Comparison of ENCODE assay signal across 8 cellular contexts in the genomic region with DNA sequence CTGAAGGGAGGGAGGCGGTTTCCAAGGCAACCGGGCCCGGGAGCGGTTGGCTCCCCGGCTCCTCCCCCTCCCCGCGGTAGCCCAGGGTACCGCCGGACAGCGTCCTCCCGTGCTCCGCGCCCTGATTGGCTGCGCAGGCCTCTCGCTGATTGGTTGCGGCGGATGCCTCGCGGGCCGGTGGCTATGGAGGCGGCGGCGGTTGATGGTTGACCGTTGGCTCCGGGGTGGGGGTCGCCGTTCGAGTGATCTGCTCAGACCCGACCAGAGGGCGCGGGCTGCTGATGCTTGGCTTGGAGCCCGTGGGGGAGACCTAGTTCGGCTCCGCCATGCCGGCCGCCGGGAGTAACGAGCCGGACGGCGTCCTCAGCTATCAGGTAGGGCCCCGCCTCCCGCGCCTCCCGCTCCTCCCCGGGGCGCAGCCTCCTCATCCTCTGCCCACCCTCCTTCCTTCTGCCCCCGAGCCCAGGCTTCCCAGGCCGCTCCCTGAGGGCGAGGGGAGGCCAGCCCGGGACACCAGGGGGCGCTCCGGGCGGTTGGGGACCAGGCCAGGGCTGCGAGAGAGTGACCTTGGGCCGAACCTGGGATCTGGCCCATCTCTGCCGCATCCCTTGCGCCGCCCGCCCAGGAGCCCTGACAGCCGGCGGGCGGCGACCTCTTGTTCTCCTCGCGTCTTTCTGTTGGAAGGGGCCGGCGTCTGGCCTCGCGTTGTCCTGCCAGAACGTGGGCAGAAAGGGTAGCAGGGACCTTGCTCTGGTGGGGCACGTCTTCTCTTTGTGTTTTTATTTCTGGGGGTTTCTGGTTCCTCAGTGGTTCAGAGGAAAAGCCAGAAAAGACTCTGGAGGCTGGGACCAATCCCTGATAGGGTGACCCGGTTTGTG. TPM values are rescaled to one million over a fixed set of nuclear protein-coding genes. Genes with fewer than 3 reads are reported as not detected.
A peak's percentile ranks its signal among the peaks of the same experiment; 100 is the strongest.
DNase-seq lines count a peak whose midpoint lies in the region; ATAC-seq and TF ChIP-seq lines count a peak whose summit lies in the region.

A gene (plus strand): TSS at position 170 of the 878 bp plus-strand sequence. CDS start 157 bp downstream, at position 327.

- H3K4me3 ChIP-seq in NT2/D1 (ENCODE audit: insufficient read length, low read depth) (peak within 1 kb of the TSS; percentile 72), epithelial cell of proximal tubule (ENCODE audit: low read depth, low read length) (peak within 1 kb of the TSS; percentile 61), mucosa of descending colon (no peak within 1 kb of the TSS)

- TF ChIP-seq CTCF in GM20000 (IDR thresholded peaks at IDR 0.05; ENCODE audit: extremely low read depth, missing control alignments) = peak; percentile 80
- peak; percentile 80 for TF ChIP-seq CTCF in epithelial cell of proximal tubule (conservative IDR thresholded peaks at IDR 0.05; ENCODE audit: low read depth, low read length)
- TF ChIP-seq CTCF in mucosa of descending colon (IDR thresholded peaks at IDR 0.05) = peak; percentile 61

- intact Hi-C loops in mucosa of descending colon (cut with DNase I, micrococcal nuclease) = loop anchor here (5.0 to 10.0 kb wide), 3 partner anchors 107 to 397 kb away; no protein-coding TSS in a partner anchor

- H3K9ac ChIP-seq in NT2/D1 (ENCODE audit: insufficient read length, low read depth) = peak within 1 kb of the TSS; percentile 62

- no peaks in the 10 kb centered on the region for H3K36me3 ChIP-seq in NT2/D1 (ENCODE audit: insufficient read depth, insufficient read length, low read length)
- H3K36me3 ChIP-seq in mucosa of descending colon (ENCODE audit: low read depth) = no peaks in the 10 kb centered on the region

- H3K27me3 ChIP-seq in NT2/D1 (ENCODE audit: insufficient read depth, insufficient read length) = no peaks in the 10 kb centered on the region

- H3K4me1 ChIP-seq in NT2/D1 (ENCODE audit: insufficient read depth, insufficient read length) (peaks cover 2% of the 10 kb centered on the region), mucosa of descending colon (ENCODE audit: low read depth) (peaks cover 2% of the 10 kb centered on the region)

- ATAC-seq in mucosa of descending colon = peak; percentile 91

- DNase-seq in CMK (ENCODE audit: low read depth) = peak; percentile 60
- DNase-seq in GM20000 (ENCODE audit: low spot score) = peak; percentile 93
- peak; percentile 19 for DNase-seq in HT-29 (ENCODE audit: low spot score)
- DNase-seq in NT2/D1 (ENCODE audit: low read depth, low spot score) = peak; percentile 93
- peak; percentile 63 for DNase-seq in activated T-cell treated with anti-CD3 and anti-CD28 coated beads for 24 hours (ENCODE audit: low read depth)
- no peak for DNase-seq in epithelial cell of proximal tubule (ENCODE audit: low read depth)
- peak; percentile 72 to 87 (median 82) for DNase-seq in mucosa of descending colon
- peak; percentile 78 to 81 for DNase-seq in stimulated activated CD8-positive, alpha-beta memory T cell treated with anti-CD3 and anti-CD28 coated beads, Interleukin-2, amount 100 ng/mL, for 48 hours (ENCODE audit: low read depth in 2 of 2)

- no peaks in the 10 kb centered on the region for H3K9me3 ChIP-seq in NT2/D1 (ENCODE audit: insufficient read depth, low read length)
- no peaks in the 10 kb centered on the region for H3K9me3 ChIP-seq in mucosa of descending colon

RNA-seq across cellular contexts. Expression of the gene that starts here (rescaled TPM):
- not detected in 2 replicates for total RNA-seq in HT-29 (2014; rRNA removed; shearing (Covaris generic))
- 0.86 and 1.1 TPM in 2 replicates for total RNA-seq in epithelial cell of proximal tubule
- 1 to 10 TPM in 2 of 3 donors, under 1 TPM in 1; 0.84 to 1.8 (median 1.5) TPM for total RNA-seq in mucosa of descending colon

Comparison
In these comparisons a context has a peak if more than half of its experiments do, and no peak if none do; other contexts are left out.
1. Peak in DNase-seq in HT-29; RNA of the gene not detected or under 1 TPM.